8 cellular contexts compared by ENCODE assay signal in genomic region chr18:21741511-21742322, GRCh38. TPM values are rescaled to one million over a fixed set of nuclear protein-coding genes. Genes with fewer than 3 reads are reported as not detected.
DNase-seq lines count a peak whose midpoint lies in the region; ATAC-seq and TF ChIP-seq lines count a peak whose summit lies in the region.

No MANE protein-coding gene starts in this region.

- H3K27ac ChIP-seq in H9 (ENCODE audit: insufficient read length, low read depth, low read length) (no peak overlapping the region), neural progenitor cell (peak overlapping the region; percentile 97), aorta (ENCODE audit: low read depth in 1 of 2, low read length in 2 of 2) (peak overlapping the region; percentile 53 to 60)

- no peaks in the 10 kb centered on the region for H3K27me3 ChIP-seq in H9 (ENCODE audit: insufficient read depth, low read length)
- no peaks in the 10 kb centered on the region for H3K27me3 ChIP-seq in neural progenitor cell
- no peaks in the 10 kb centered on the region for H3K27me3 ChIP-seq in aorta (ENCODE audit: control insufficient read depth in 1 of 2, insufficient read depth in 2 of 2, low read length in 1 of 2)

- H2BK5ac ChIP-seq in H9 (ENCODE audit: insufficient read length, low read length): no peak overlapping the region

- H3K36me3 ChIP-seq in neural progenitor cell: no peaks in the 10 kb centered on the region
- H3K36me3 ChIP-seq in aorta (ENCODE audit: control insufficient read depth in 1 of 2, insufficient read depth in 2 of 2, low read length in 1 of 2): no peaks in the 10 kb centered on the region

- no peak overlapping the region for H2BK120ac ChIP-seq in H9 (ENCODE audit: low read depth, low read length, poor library complexity, severe bottlenecking)

- no peak overlapping the region for H3K4ac ChIP-seq in H9 (ENCODE audit: low read depth, low read length)

- H4K20me1 ChIP-seq in H9 (ENCODE audit: control insufficient read depth, insufficient read depth, insufficient read length) (no peaks in the 10 kb centered on the region), neural progenitor cell (ENCODE audit: low read depth) (peaks cover 53% of the 10 kb centered on the region)

- H4K8ac ChIP-seq in H9 (replicated peaks; ENCODE audit: insufficient read length, low read depth, low read length): no peak overlapping the region

- H3K4me1 ChIP-seq in H9 (ENCODE audit: insufficient read depth, low read length): no peaks in the 10 kb centered on the region
- H3K4me1 ChIP-seq in neural progenitor cell: peaks cover 46% of the 10 kb centered on the region
- H3K4me1 ChIP-seq in aorta (ENCODE audit: control insufficient read depth in 1 of 2, insufficient read depth in 2 of 2, low read length in 2 of 2): no peaks in the 10 kb centered on the region

- H2AK5ac ChIP-seq in H9 (ENCODE audit: insufficient read length, low read length): no peak overlapping the region

- H3K27ac Mint-ChIP-seq in H9 (peak overlapping the region; percentile 70 to 91 (median 70); a peak in 5 of 7 replicates), neural progenitor cell (peak overlapping the region; percentile 81)
- peak overlapping the region; percentile 84 for H3K27ac Mint-ChIP-seq in activated CD8-positive, alpha-beta memory T cell treated with anti-CD3 and anti-CD28 coated beads, Interleukin-2, amount 10 ng/mL, durations not matched to agents 7 days and 5 days

- H3K4me3 Mint-ChIP-seq in H9 (peak overlapping the region; percentile 88 to 95), neural progenitor cell (peak overlapping the region; percentile 97)
- peak overlapping the region; percentile 82 for H3K4me3 Mint-ChIP-seq in activated CD8-positive, alpha-beta memory T cell treated with anti-CD3 and anti-CD28 coated beads, Interleukin-2, amount 10 ng/mL, durations not matched to agents 7 days and 5 days

- H3K27me3 Mint-ChIP-seq in H9 (ENCODE audit: low read depth): peaks cover 3% of the 10 kb centered on the region; the same call in 1 of the 2 replicates
- no peaks in the 10 kb centered on the region for H3K27me3 Mint-ChIP-seq in activated CD8-positive, alpha-beta memory T cell treated with anti-CD3 and anti-CD28 coated beads, Interleukin-2, amount 10 ng/mL, durations not matched to agents 7 days and 5 days
- H3K27me3 Mint-ChIP-seq in neural progenitor cell (ENCODE audit: insufficient read depth, low read depth): peaks cover 7% of the 10 kb centered on the region

- H3F3A ChIP-seq in neural progenitor cell (ENCODE audit: low read depth): peaks cover 22% of the 10 kb centered on the region

- no peak overlapping the region for H2AFZ ChIP-seq in H9 (ENCODE audit: low read length)
- H2AFZ ChIP-seq in neural progenitor cell (replicated peaks): no peak overlapping the region

- no CpG with 5 or more reads among the region's 60 CpGs for WGBS in H9 (ENCODE audit: extremely low coverage, insufficient read length, low lambda C conversion rate)
- 0 to 1% methylated on average over 44 to 60 of the region's 60 CpGs for WGBS in aorta, 2 donors

- H3K79me2 ChIP-seq in H9 (ENCODE audit: insufficient read depth, low read length) (peaks cover 21% of the 10 kb centered on the region; the same call in 1 of the 2 replicates), neural progenitor cell (ENCODE audit: low read depth) (peaks cover 54% of the 10 kb centered on the region)

- no peak overlapping the region for H4K5ac ChIP-seq in H9 (ENCODE audit: insufficient read length, low read depth, low read length)

- H3K9me3 Mint-ChIP-seq in H9 (peaks cover 7% of the 10 kb centered on the region in 2 experiments; a peak in 3 of 5 replicates), neural progenitor cell (peaks cover 19% of the 10 kb centered on the region)
- H3K9me3 Mint-ChIP-seq in activated CD8-positive, alpha-beta memory T cell treated with anti-CD3 and anti-CD28 coated beads, Interleukin-2, amount 10 ng/mL, durations not matched to agents 7 days and 5 days (ENCODE audit: low read depth): peaks cover 4% of the 10 kb centered on the region

- peak overlapping the region; percentile 83 for H3K18ac ChIP-seq in H9 (ENCODE audit: insufficient read length, low read depth, low read length)

- peak; percentile 10 for ATAC-seq in activated CD8-positive, alpha-beta memory T cell treated with anti-CD3 and anti-CD28 coated beads, Interleukin-2, amount 10 ng/mL, durations not matched to agents 7 days and 5 days
- ATAC-seq in aorta (ENCODE audit: low FRiP score): peak; percentile 20

- peak overlapping the region; percentile 99 for H3K4me3 ChIP-seq in GM12865 (ENCODE audit: low read depth, low read length)
- peak overlapping the region; percentile 87 for H3K4me3 ChIP-seq in fibroblast of mammary gland (ENCODE audit: control insufficient read depth, low read depth, low read length)
- peak overlapping the region; percentile 81 for H3K4me3 ChIP-seq in neural progenitor cell
- H3K4me3 ChIP-seq in aorta (ENCODE audit: low read length in 2 of 2): peak overlapping the region; percentile 85 to 95

- H3K9me3 ChIP-seq in H9 (ENCODE audit: control insufficient read depth, low read depth, low read length) (no peaks in the 10 kb centered on the region), neural progenitor cell (ENCODE audit: low read depth) (no peaks in the 10 kb centered on the region), aorta (ENCODE audit: control insufficient read depth, low read length) (no peaks in the 10 kb centered on the region)

- H3K23me2 ChIP-seq in H9 (ENCODE audit: insufficient read length, low read depth, low read length, poor library complexity, severe bottlenecking): peaks cover 3% of the 10 kb centered on the region

- H3K4me2 ChIP-seq in H9 (ENCODE audit: insufficient read depth, insufficient read length, low read length) (peak overlapping the region; percentile 95), neural progenitor cell (peak overlapping the region; percentile 92)

- no peaks in the 10 kb centered on the region for H3K79me1 ChIP-seq in H9 (ENCODE audit: insufficient read depth, low read depth, low read length, poor library complexity, severe bottlenecking)

- H3T11ph ChIP-seq in H9 (ENCODE audit: low read length): no peak overlapping the region

- peaks cover 46 to 52% of the 10 kb centered on the region in 2 experiments for H3K4me1 Mint-ChIP-seq in H9
- H3K4me1 Mint-ChIP-seq in activated CD8-positive, alpha-beta memory T cell treated with anti-CD3 and anti-CD28 coated beads, Interleukin-2, amount 10 ng/mL, durations not matched to agents 7 days and 5 days: peaks cover 50% of the 10 kb centered on the region
- H3K4me1 Mint-ChIP-seq in neural progenitor cell: peaks cover 46% of the 10 kb centered on the region

- no peak overlapping the region for H2BK20ac ChIP-seq in H9 (ENCODE audit: low read depth, low read length, poor library complexity, severe bottlenecking)

- DNase-seq in GM12865 (ENCODE audit: low read depth) (peak; percentile 45), H9 (peak; percentile 35), NAMALWA (ENCODE audit: low spot score) (peak; percentile 44), fibroblast of mammary gland (ENCODE audit: low read depth) (peak; percentile 30), neural progenitor cell (ENCODE audit: low spot score) (no peak), aorta (peak; percentile 62 to 81), HPDE6-E6E7 (ENCODE audit: extremely low spot score) (no peak)
- peak; percentile 54 for DNase-seq in activated CD8-positive, alpha-beta memory T cell treated with anti-CD3 and anti-CD28 coated beads, Interleukin-2, amount 10 ng/mL, durations not matched to agents 7 days and 5 days

- intact Hi-C loops in aorta (cut with DNase I): loop anchor here (2.0 to 5.0 kb wide), 4 partner anchors 37 to 139 kb away; partner anchors contain the start of genes ABHD3 (in 2 of the 2) and ESCO1 (in 1 of the 2)

- H3K9ac ChIP-seq in H9 (ENCODE audit: extremely low read depth, insufficient read length, low read length) (peak overlapping the region; percentile 63), neural progenitor cell (peak overlapping the region; percentile 74)

- no peak overlapping the region for H2BK12ac ChIP-seq in H9 (ENCODE audit: insufficient read length, low read depth, low read length)

- TF ChIP-seq CTCF in GM12865 (IDR thresholded peaks at IDR 0.05; ENCODE audit: insufficient read depth, low read depth, low read length, missing control alignments) (no peak), H9 (conservative IDR thresholded peaks at IDR 0.05) (no peak), fibroblast of mammary gland (conservative IDR thresholded peaks at IDR 0.05; ENCODE audit: control insufficient read depth, insufficient read depth, low read depth, low read length) (no peak), neural progenitor cell (IDR thresholded peaks at IDR 0.05) (no peak)

- no peak overlapping the region for H3K56ac ChIP-seq in H9 (ENCODE audit: insufficient read length, low read depth, low read length)

- no peak overlapping the region for H4K91ac ChIP-seq in H9 (ENCODE audit: insufficient read length, low read depth, low read length)

- H3K14ac ChIP-seq in H9 (ENCODE audit: insufficient read depth, low read length): peak overlapping the region; percentile 80

- H2BK15ac ChIP-seq in H9 (ENCODE audit: low read depth, low read length): no peak overlapping the region

- H3K23ac ChIP-seq in H9 (ENCODE audit: insufficient read length, low read depth, low read length): no peak overlapping the region

- peaks cover 0 to 9% (median 5%) of the 10 kb centered on the region in 3 experiments; a peak in 4 of 7 replicates for H3K36me3 Mint-ChIP-seq in H9 (ENCODE audit: insufficient read depth in 1 of 3, low read depth in 3 of 3)
- H3K36me3 Mint-ChIP-seq in activated CD8-positive, alpha-beta memory T cell treated with anti-CD3 and anti-CD28 coated beads, Interleukin-2, amount 10 ng/mL, durations not matched to agents 7 days and 5 days: peaks cover 17% of the 10 kb centered on the region
- H3K36me3 Mint-ChIP-seq in neural progenitor cell: peaks cover 12% of the 10 kb centered on the region

- CTCF ChIA-PET in activated CD8-positive, alpha-beta memory T cell treated with anti-CD3 and anti-CD28 coated beads, Interleukin-2, amount 10 ng/mL, durations not matched to agents 7 days and 5 days (lab: Charles Lee): interaction anchor here (0.6 to 1.8 kb wide), 6 partner anchors 10 to 141 kb away, joined by 3 to 7 read pairs (median 4); partner anchors contain the start of genes ABHD3, ESCO1 and SNRPD1

RNA-seq across cellular contexts. Expression of gene MIB1, which starts 1.1 kb away (rescaled TPM):
- total RNA-seq in H9 (2021): 45.7 and 48.8 TPM in 2 replicates
- 10 to 100 TPM; 40.5 to 54.8 TPM for total RNA-seq in activated CD8-positive, alpha-beta memory T cell treated with anti-CD3 and anti-CD28 coated beads, Interleukin-2, amount 10 ng/mL, durations not matched to agents 7 days and 5 days
- total RNA-seq in neural progenitor cell (ENCODE audit: low replicate concordance): 83.8 and 112 TPM in 2 replicates
- total RNA-seq in aorta: 10 to 100 TPM; 57.1 to 63.5 TPM
- polyA plus RNA-seq in aorta: 10 to 100 TPM in 1 of 2 donors, 1 to 10 TPM in 1; 8.5 to 12.3 TPM

RNA-seq across cellular contexts. Expression of gene ABHD3, which starts 37.1 kb away (rescaled TPM):
- total RNA-seq in H9 (2021) (12.0 and 12.5 TPM in 2 replicates), neural progenitor cell (ENCODE audit: low replicate concordance) (13.5 and 21.0 TPM in 2 replicates), aorta (10 to 100 TPM; 17.5 to 21.7 TPM)
- 10 to 100 TPM; 47.9 to 62.6 TPM for total RNA-seq in activated CD8-positive, alpha-beta memory T cell treated with anti-CD3 and anti-CD28 coated beads, Interleukin-2, amount 10 ng/mL, durations not matched to agents 7 days and 5 days
- 10 to 100 TPM in 1 of 2 donors, 1 to 10 TPM in 1; 7.6 to 22.6 TPM for polyA plus RNA-seq in aorta

Comparison
In these comparisons a context has a peak if more than half of its experiments do, and no peak if none do; other contexts are left out.
1. DNase-seq: peak in GM12865 (single experiment), H9 (single experiment), NAMALWA (single experiment), activated CD8-positive, alpha-beta memory T cell treated with anti-CD3 and anti-CD28 coated beads, Interleukin-2, amount 10 ng/mL, durations not matched to agents 7 days and 5 days (single experiment), fibroblast of mammary gland (single experiment) and aorta (2 of 2); none in neural progenitor cell (single experiment) and HPDE6-E6E7 (single experiment).
2. Peak in every context shown above with its lines, with median percentiles within 50 percentile points of each other: H3K4me3 ChIP-seq, H3K27ac Mint-ChIP-seq and H3K4me3 Mint-ChIP-seq.